Comparison of ENCODE assay signal across 8 cellular contexts in genomic region chr18:35497334-35498197, GRCh38. TPM values are rescaled to one million over a fixed set of nuclear protein-coding genes. Genes with fewer than 3 reads are reported as not detected.
DNase-seq lines count a peak whose midpoint lies in the region; ATAC-seq lines count a peak whose summit lies in the region.

Gene INO80C, minus strand, starts transcription at chr18:35497960. Its CDS starts 86 bp downstream, at chr18:35497874.

- H2BK120ac ChIP-seq in mesenchymal stem cell (ENCODE audit: low read depth, low read length): peak within 1 kb of the TSS; percentile 91

- no peaks in the 10 kb centered on the region for H3K27me3 ChIP-seq in mesenchymal stem cell (ENCODE audit: control insufficient read depth in 1 of 2, insufficient read depth in 1 of 2, low read length in 2 of 2)

- under 1% methylated on average over 56 of the region's 63 CpGs for WGBS in mesenchymal stem cell

- peak within 1 kb of the TSS; percentile 100 for H3K27ac ChIP-seq in mesenchymal stem cell (ENCODE audit: low read length, poor library complexity, severe bottlenecking)

- no peak within 1 kb of the TSS for H3K23ac ChIP-seq in mesenchymal stem cell (ENCODE audit: low read length in 2 of 2)

- H3K27me3 Mint-ChIP-seq in effector memory CD8-positive, alpha-beta T cell: no peaks in the 10 kb centered on the region

- H3K9ac ChIP-seq in mesenchymal stem cell (ENCODE audit: low read length): peak within 1 kb of the TSS; percentile 91

- peaks cover 8% of the 10 kb centered on the region for H3K36me3 Mint-ChIP-seq in effector memory CD8-positive, alpha-beta T cell (ENCODE audit: insufficient read depth)

- H4K8ac ChIP-seq in mesenchymal stem cell (ENCODE audit: low read length): peak within 1 kb of the TSS; percentile 99

- H3K4me3 ChIP-seq in mesenchymal stem cell (ENCODE audit: insufficient read depth in 1 of 2, low read depth in 1 of 2, low read length in 2 of 2): peak within 1 kb of the TSS; percentile 78 to 82

- H3K4me3 Mint-ChIP-seq in effector memory CD8-positive, alpha-beta T cell: peak within 1 kb of the TSS; percentile 92 to 94

- peak; percentile 93 for ATAC-seq in GM21390 (IDR thresholded peaks at IDR 0.05; ENCODE audit: unreplicated experiment)
- ATAC-seq in effector memory CD8-positive, alpha-beta T cell (replicated peaks): peak; percentile 87

- no peaks in the 10 kb centered on the region for H3K36me3 ChIP-seq in mesenchymal stem cell (ENCODE audit: control insufficient read depth in 1 of 2, insufficient read depth in 2 of 2, low read depth in 1 of 2, low read length in 2 of 2)

- H2AFZ ChIP-seq in mesenchymal stem cell (ENCODE audit: low read depth, low read length): peak within 1 kb of the TSS; percentile 87

- peak within 1 kb of the TSS; percentile 79 to 92 for H3K4ac ChIP-seq in mesenchymal stem cell (ENCODE audit: low read depth in 1 of 2, low read length in 2 of 2)

- peak within 1 kb of the TSS; percentile 92 for H2BK15ac ChIP-seq in mesenchymal stem cell (ENCODE audit: low read depth, poor library complexity, severe bottlenecking)

- peaks cover 8% of the 10 kb centered on the region for H3K4me1 ChIP-seq in mesenchymal stem cell (ENCODE audit: control insufficient read depth, insufficient read depth, low read depth, low read length)

- H2AK5ac ChIP-seq in mesenchymal stem cell (ENCODE audit: low read length, severe bottlenecking): no peak within 1 kb of the TSS

- no peak within 1 kb of the TSS for H3K14ac ChIP-seq in mesenchymal stem cell (ENCODE audit: low read length in 2 of 2)

- H3K9me3 ChIP-seq in mesenchymal stem cell (ENCODE audit: control insufficient read depth, low read length): no peaks in the 10 kb centered on the region

- peak within 1 kb of the TSS; percentile 79 to 98 for H3K18ac ChIP-seq in mesenchymal stem cell (ENCODE audit: low read depth in 1 of 2, low read length in 2 of 2)

- peaks cover 10 to 12% of the 10 kb centered on the region in 2 donors for H3K4me1 Mint-ChIP-seq in effector memory CD8-positive, alpha-beta T cell (ENCODE audit: low read depth in 2 of 2)

- peak within 1 kb of the TSS; percentile 85 for H3K4me2 ChIP-seq in mesenchymal stem cell (ENCODE audit: low read length, poor library complexity, severe bottlenecking)

- peak; percentile 84 for DNase-seq in Caki2 (ENCODE audit: low read depth)
- peak; percentile 35 to 98 (median 86) for DNase-seq in HUDEP-2 (lab: John Stamatoyannopoulos, UW; ENCODE audit: unreplicated experiment in 76 of 76)
- DNase-seq in NOMO-1 treated with dmso at 0.1 percent for 144 hours (lab: John Stamatoyannopoulos, UW; ENCODE audit: unreplicated experiment): peak; percentile 95
- peak; percentile 82 to 89 (median 86) for DNase-seq in activated CD8-positive, alpha-beta memory T cell treated with anti-CD3 and anti-CD28 coated beads for 48 hours (ENCODE audit: low read depth in 2 of 3, low spot score in 2 of 3)
- peak; percentile 89 to 92 (median 92) for DNase-seq in effector memory CD8-positive, alpha-beta T cell
- peak; percentile 97 for DNase-seq in mesenchymal stem cell
- DNase-seq in stimulated activated CD8-positive, alpha-beta memory T cell treated with anti-CD3 and anti-CD28 coated beads, Interleukin-12 subunit alpha, Interleukin-12 subunit beta, amount 100 ng/mL, for 24 hours (ENCODE audit: extremely low read depth): peak; percentile 76

- peak within 1 kb of the TSS; percentile 11 to 23 for H2BK12ac ChIP-seq in mesenchymal stem cell (ENCODE audit: low read length in 2 of 2)

- in situ Hi-C loops in Caki2 (cut with HindIII; ENCODE audit: low pct_unique_long_range_greater_than_20kb, low sequenced_read_pairs): no loop called here

- H3K27ac Mint-ChIP-seq in effector memory CD8-positive, alpha-beta T cell: peak within 1 kb of the TSS; percentile 98 to 99

- no peaks in the 10 kb centered on the region for H3K9me3 Mint-ChIP-seq in effector memory CD8-positive, alpha-beta T cell

- H2BK5ac ChIP-seq in mesenchymal stem cell (ENCODE audit: low read depth, low read length, poor library complexity, severe bottlenecking): peak within 1 kb of the TSS; percentile 95

- peak within 1 kb of the TSS; percentile 95 for H4K91ac ChIP-seq in mesenchymal stem cell (ENCODE audit: low read length)

- peaks cover 22% of the 10 kb centered on the region for H3K79me1 ChIP-seq in mesenchymal stem cell (replicated peaks; ENCODE audit: low read length, poor library complexity, severe bottlenecking)

RNA-seq across cellular contexts. Expression of gene INO80C, which starts in this region (rescaled TPM):
- total RNA-seq in Caki2 (2014; rRNA removed; shearing (Covaris generic); ENCODE audit: low replicate concordance): 14.3 and 18.0 TPM in 2 replicates
- polyA plus RNA-seq in mesenchymal stem cell (2013, experiment 1 of 2): 22.5 TPM
- polyA plus RNA-seq in mesenchymal stem cell (2013, experiment 2 of 2): 22.2 TPM

Comparison
In these comparisons a context has a peak if more than half of its experiments do, and no peak if none do; other contexts are left out.
1. Peak in every context shown above with its lines: DNase-seq, ATAC-seq, H3K4me3 ChIP-seq and H3K27ac ChIP-seq.